Comparison of ENCODE assay signal across 38 cellular contexts in genomic region chr4:79341893-79342653, GRCh38. TPM values are rescaled to one million over a fixed set of nuclear protein-coding genes. Genes with fewer than 3 reads are reported as not detected.
"Had no signal": no experiment of that assay in that cellular context is flagged by ENCODE, and none has a peak within 500 bp of the region (broad histone marks: within the 10 kb centered on the region; RNA-seq: fewer than 3 reads in every experiment).

No MANE protein-coding gene starts in this region.

- H3K4me3 ChIP-seq: MG63 had no signal

- DNase-seq: Karpas-422, Kasumi-1, MG63, MM.1S, MV-4-11, NCI-H1048, NCI-H1092, NCI-H1092 treated with DMSO at 0.1 percent for 48 hours, NCI-H1105, NCI-H1105 treated with DMSO at 0.1 percent for 48 hours, NCI-H1417, NCI-H1417 treated with DMSO at 0.1 percent for 48 hours, NCI-H1436, NCI-H146, NCI-H1694, NCI-H1694 treated with DMSO at 0.1 percent for 48 hours, NCI-H187, NCI-H187 treated with DMSO at 0.1 percent for 48 hours, NCI-H1930, NCI-H2029, NCI-H2029 treated with DMSO at 0.1 percent for 48 hours, NCI-H2081, NCI-H2081 treated with DMSO at 0.1 percent for 48 hours, NCI-H2107, NCI-H2227 treated with DMSO at 0.1 percent for 48 hours, NCI-H226, NCI-H345, NCI-H446, NCI-H446 treated with DMSO at 0.1 percent for 48 hours, NCI-H510A, NCI-H510A treated with DMSO at 0.1 percent for 48 hours, NCI-H524, NCI-H524 treated with DMSO at 0.1 percent for 48 hours, NCI-H526, NCI-H526 treated with DMSO at 0.1 percent for 48 hours had no signal

- H3K27me3 ChIP-seq: MG63 had no signal

- H3K9me3 ChIP-seq: MG63 had no signal

- H3K36me3 ChIP-seq: MG63 had no signal

RNA-seq across cellular contexts. Expression of gene NAA11, which starts 16.2 kb away (rescaled TPM):
- total RNA-seq: LHCN-M2, MCF 10A, NCI-H460 had no signal
